ENCODE assay signal across 8 cellular contexts in genomic region chr11:78078218-78079167, GRCh38. TPM values are rescaled to one million over a fixed set of nuclear protein-coding genes. Genes with fewer than 3 reads are reported as not detected.
DNase-seq lines count a peak whose midpoint lies in the region; TF ChIP-seq lines count a peak whose summit lies in the region.

No MANE protein-coding gene starts in this region.

- TF ChIP-seq CTCF in kidney epithelial cell (IDR thresholded peaks at IDR 0.05; ENCODE audit: insufficient read depth, low read length, poor library complexity, severe bottlenecking) (no peak), suprapubic skin (IDR thresholded peaks at IDR 0.05) (no peak)

- peak overlapping the region; percentile 93 for H3K4me3 Mint-ChIP-seq in T-helper 1 cell treated with Interleukin-12 subunit alpha and Interleukin-12 subunit beta and Interleukin-4 antibody, amounts not matched to agents 30 μg/mL and 1 μg/mL, for 36 hours
- H3K4me3 Mint-ChIP-seq in activated T-helper 1 cell treated with anti-CD3 and anti-CD28 coated beads, Interleukin-12 subunit alpha, Interleukin-12 subunit beta, Interleukin-2, Interleukin-4 antibody, amounts not matched to agents 30 ng/mL and 10 ng/mL and 1 ng/mL, durations not matched to agents 14 hours and 24 hours and 36 hours, result peak overlapping the region; percentile 95

- H3K27me3 Mint-ChIP-seq in T-helper 1 cell treated with Interleukin-12 subunit alpha and Interleukin-12 subunit beta and Interleukin-4 antibody, amounts not matched to agents 30 μg/mL and 1 μg/mL, for 36 hours (ENCODE audit: low read depth), result no peaks in the 10 kb centered on the region
- no peaks in the 10 kb centered on the region for H3K27me3 Mint-ChIP-seq in activated T-helper 1 cell treated with anti-CD3 and anti-CD28 coated beads, Interleukin-12 subunit alpha, Interleukin-12 subunit beta, Interleukin-2, Interleukin-4 antibody, amounts not matched to agents 30 ng/mL and 10 ng/mL and 1 ng/mL, durations not matched to agents 14 hours and 24 hours and 36 hours (ENCODE audit: insufficient read depth)

- TF ChIP-seq EP300 in suprapubic skin (IDR thresholded peaks at IDR 0.05), result no peak

- H3K27ac Mint-ChIP-seq in T-helper 1 cell treated with Interleukin-12 subunit alpha and Interleukin-12 subunit beta and Interleukin-4 antibody, amounts not matched to agents 30 μg/mL and 1 μg/mL, for 36 hours, result peak overlapping the region; percentile 88
- H3K27ac Mint-ChIP-seq in activated T-helper 1 cell treated with anti-CD3 and anti-CD28 coated beads, Interleukin-12 subunit alpha, Interleukin-12 subunit beta, Interleukin-2, Interleukin-4 antibody, amounts not matched to agents 30 ng/mL and 10 ng/mL and 1 ng/mL, durations not matched to agents 14 hours and 24 hours and 36 hours, result peak overlapping the region; percentile 86

- peaks cover 44% of the 10 kb centered on the region for H3K4me1 ChIP-seq in suprapubic skin

- peak overlapping the region; percentile 88 for H3K27ac ChIP-seq in suprapubic skin

- no peaks in the 10 kb centered on the region for H3K9me3 Mint-ChIP-seq in T-helper 1 cell treated with Interleukin-12 subunit alpha and Interleukin-12 subunit beta and Interleukin-4 antibody, amounts not matched to agents 30 μg/mL and 1 μg/mL, for 36 hours
- H3K9me3 Mint-ChIP-seq in activated T-helper 1 cell treated with anti-CD3 and anti-CD28 coated beads, Interleukin-12 subunit alpha, Interleukin-12 subunit beta, Interleukin-2, Interleukin-4 antibody, amounts not matched to agents 30 ng/mL and 10 ng/mL and 1 ng/mL, durations not matched to agents 14 hours and 24 hours and 36 hours, result no peaks in the 10 kb centered on the region

- no peaks in the 10 kb centered on the region for H3K27me3 ChIP-seq in kidney epithelial cell (ENCODE audit: control insufficient read depth, insufficient read depth, low read length)
- no peaks in the 10 kb centered on the region for H3K27me3 ChIP-seq in suprapubic skin

- H3K36me3 ChIP-seq in kidney epithelial cell (ENCODE audit: control insufficient read depth, insufficient read depth, low read length) (no peaks in the 10 kb centered on the region), suprapubic skin (no peaks in the 10 kb centered on the region)

- 37% methylated on average over 21 of the region's 21 CpGs for WGBS in suprapubic skin

- peaks cover 10% of the 10 kb centered on the region for H3K36me3 Mint-ChIP-seq in T-helper 1 cell treated with Interleukin-12 subunit alpha and Interleukin-12 subunit beta and Interleukin-4 antibody, amounts not matched to agents 30 μg/mL and 1 μg/mL, for 36 hours (ENCODE audit: low read depth)
- H3K36me3 Mint-ChIP-seq in activated T-helper 1 cell treated with anti-CD3 and anti-CD28 coated beads, Interleukin-12 subunit alpha, Interleukin-12 subunit beta, Interleukin-2, Interleukin-4 antibody, amounts not matched to agents 30 ng/mL and 10 ng/mL and 1 ng/mL, durations not matched to agents 14 hours and 24 hours and 36 hours (ENCODE audit: low read depth), result peaks cover 15% of the 10 kb centered on the region

- H3K4me1 Mint-ChIP-seq in T-helper 1 cell treated with Interleukin-12 subunit alpha and Interleukin-12 subunit beta and Interleukin-4 antibody, amounts not matched to agents 30 μg/mL and 1 μg/mL, for 36 hours (ENCODE audit: low read depth), result peaks cover 44% of the 10 kb centered on the region
- H3K4me1 Mint-ChIP-seq in activated T-helper 1 cell treated with anti-CD3 and anti-CD28 coated beads, Interleukin-12 subunit alpha, Interleukin-12 subunit beta, Interleukin-2, Interleukin-4 antibody, amounts not matched to agents 30 ng/mL and 10 ng/mL and 1 ng/mL, durations not matched to agents 14 hours and 24 hours and 36 hours (ENCODE audit: low read depth), result peaks cover 53% of the 10 kb centered on the region

- DNase-seq in T-helper 1 cell (no peak), kidney epithelial cell (ENCODE audit: low read depth) (no peak), suprapubic skin (ENCODE audit: low spot score in 2 of 2) (no peak), putamen (ENCODE audit: low spot score) (no peak), GM19238 (ENCODE audit: insufficient read length, low spot score) (no peak), NCI-H226 (no peak)
- no peak for DNase-seq in activated T-helper 1 cell treated with anti-CD3 and anti-CD28 coated beads, Interleukin-12 subunit alpha, Interleukin-12 subunit beta, Interleukin-2, Interleukin-4 antibody, amounts not matched to agents 30 ng/mL and 10 ng/mL and 1 ng/mL, durations not matched to agents 14 hours and 24 hours and 36 hours (ENCODE audit: low spot score)

- TF ChIP-seq POLR2A in suprapubic skin (IDR thresholded peaks at IDR 0.05), result no peak

- H3K9me3 ChIP-seq in suprapubic skin, result no peaks in the 10 kb centered on the region

- intact Hi-C loops in activated T-helper 1 cell treated with anti-CD3 and anti-CD28 coated beads, Interleukin-12 subunit alpha, Interleukin-12 subunit beta, Interleukin-2, Interleukin-4 antibody, amounts not matched to agents 30 ng/mL and 10 ng/mL and 1 ng/mL, durations not matched to agents 14 hours and 24 hours and 36 hours (cut with micrococcal nuclease), result loop anchor here (1.0 to 10.0 kb wide), 6 partner anchors 16 to 486 kb away; partner anchors contain the start of genes ALG8, GAB2, KCTD21 and USP35

- peak overlapping the region; percentile 67 for H3K4me3 ChIP-seq in kidney epithelial cell (ENCODE audit: low read depth, low read length)
- peak overlapping the region; percentile 95 for H3K4me3 ChIP-seq in suprapubic skin

RNA-seq across cellular contexts. Expression of gene NDUFC2, which starts 1.2 kb away (rescaled TPM):
- total RNA-seq in activated T-helper 1 cell treated with anti-CD3 and anti-CD28 coated beads, Interleukin-12 subunit alpha, Interleukin-12 subunit beta, Interleukin-2, Interleukin-4 antibody, amounts not matched to agents 30 ng/mL and 10 ng/mL and 1 ng/mL, durations not matched to agents 14 hours and 24 hours and 36 hours, result 208 and 220 TPM in 2 replicates
- 98.5 and 155 TPM in 2 replicates for total RNA-seq in kidney epithelial cell
- total RNA-seq in suprapubic skin, result 100 to 1,000 TPM; 100 to 161 (median 115) TPM

RNA-seq across cellular contexts. Expression of gene THRSP, which starts 14.8 kb away (rescaled TPM):
- total RNA-seq in activated T-helper 1 cell treated with anti-CD3 and anti-CD28 coated beads, Interleukin-12 subunit alpha, Interleukin-12 subunit beta, Interleukin-2, Interleukin-4 antibody, amounts not matched to agents 30 ng/mL and 10 ng/mL and 1 ng/mL, durations not matched to agents 14 hours and 24 hours and 36 hours, result not detected in 2 replicates
- total RNA-seq in kidney epithelial cell (not detected in 2 replicates), suprapubic skin (100 to 1,000 TPM in 1 of 4 donors, 10 to 100 TPM in 3; 17.9 to 129 (median 47.3) TPM)

RNA-seq across cellular contexts. Expression of gene KCTD14, which starts 55.4 kb away (rescaled TPM):
- 0.16 and 0.49 TPM in 2 replicates for total RNA-seq in activated T-helper 1 cell treated with anti-CD3 and anti-CD28 coated beads, Interleukin-12 subunit alpha, Interleukin-12 subunit beta, Interleukin-2, Interleukin-4 antibody, amounts not matched to agents 30 ng/mL and 10 ng/mL and 1 ng/mL, durations not matched to agents 14 hours and 24 hours and 36 hours
- 6.2 and 6.7 TPM in 2 replicates for total RNA-seq in kidney epithelial cell
- 1 to 10 TPM; 1.8 to 6.0 (median 3.3) TPM for total RNA-seq in suprapubic skin

Comparison
In these comparisons a context has a peak if more than half of its experiments do, and no peak if none do; other contexts are left out.
1. RNA of gene THRSP, which starts 14.8 kb away (total RNA-seq): 17.9 to 129 TPM in suprapubic skin; not detected in activated T-helper 1 cell treated with anti-CD3 and anti-CD28 coated beads, Interleukin-12 subunit alpha, Interleukin-12 subunit beta, Interleukin-2, Interleukin-4 antibody, amounts not matched to agents 30 ng/mL and 10 ng/mL and 1 ng/mL, durations not matched to agents 14 hours and 24 hours and 36 hours and not detected in kidney epithelial cell; every median in the first group is over 10 times any median in the second.